Comparison of ENCODE assay signal across 9 cellular contexts in genomic region chr1:174982971-174983689, GRCh38. TPM values are rescaled to one million over a fixed set of nuclear protein-coding genes. Genes with fewer than 3 reads are reported as not detected.
DNase-seq lines count a peak whose midpoint lies in the region; ATAC-seq and TF ChIP-seq lines count a peak whose summit lies in the region.
"Had no signal": no experiment of that assay in that cellular context is flagged by ENCODE, and none has a peak within 500 bp of the region (broad histone marks: within the 10 kb centered on the region; RNA-seq: fewer than 3 reads in every experiment).

No MANE protein-coding gene starts in this region.

- ATAC-seq in left lobe of liver (peak; percentile 69), GM19324 (IDR thresholded peaks at IDR 0.05; ENCODE audit: low FRiP score, unreplicated experiment) (no peak), HG02884 (IDR thresholded peaks at IDR 0.05; ENCODE audit: unreplicated experiment) (no peak), GM19023 (IDR thresholded peaks at IDR 0.05; ENCODE audit: unreplicated experiment) (no peak)

- H3K4me3 ChIP-seq in AG10803 (ENCODE audit: low read length) (no peak overlapping the region), astrocyte of the spinal cord (ENCODE audit: low read depth, low read length) (no peak overlapping the region)
- H3K4me3 ChIP-seq: SJSA1 had no signal

- TF ChIP-seq CTCF in AG10803 (conservative IDR thresholded peaks at IDR 0.05; ENCODE audit: low read length) (peak; percentile 61), astrocyte of the spinal cord (IDR thresholded peaks at IDR 0.05; ENCODE audit: low read depth, low read length) (peak; percentile 46)

- DNase-seq in AG10803 (ENCODE audit: low read depth), result peak; percentile 54
- peak; percentile 13 for DNase-seq in ELF-1 (ENCODE audit: low read depth, low spot score)
- peak; percentile 32 for DNase-seq in NCI-H2227 treated with DMSO at 0.1 percent for 48 hours (lab: John Stamatoyannopoulos, UW)
- DNase-seq in astrocyte of the spinal cord (ENCODE audit: low read depth, low spot score), result peak; percentile 54
- DNase-seq in left lobe of liver (ENCODE audit: low spot score), result no peak

- in situ Hi-C loops in astrocyte of the spinal cord (cut with HindIII; ENCODE audit: low sequenced_read_pairs), result no loop called here

RNA-seq across cellular contexts. Expression of gene CACYBP, which starts 16.6 kb away (rescaled TPM):
- total RNA-seq in left lobe of liver, result 27.8 TPM

RNA-seq across cellular contexts. Expression of gene MRPS14, which starts 40.1 kb away (rescaled TPM):
- total RNA-seq in left lobe of liver, result 20.4 TPM
